2 cellular contexts compared by ENCODE assay signal in the genomic region with DNA sequence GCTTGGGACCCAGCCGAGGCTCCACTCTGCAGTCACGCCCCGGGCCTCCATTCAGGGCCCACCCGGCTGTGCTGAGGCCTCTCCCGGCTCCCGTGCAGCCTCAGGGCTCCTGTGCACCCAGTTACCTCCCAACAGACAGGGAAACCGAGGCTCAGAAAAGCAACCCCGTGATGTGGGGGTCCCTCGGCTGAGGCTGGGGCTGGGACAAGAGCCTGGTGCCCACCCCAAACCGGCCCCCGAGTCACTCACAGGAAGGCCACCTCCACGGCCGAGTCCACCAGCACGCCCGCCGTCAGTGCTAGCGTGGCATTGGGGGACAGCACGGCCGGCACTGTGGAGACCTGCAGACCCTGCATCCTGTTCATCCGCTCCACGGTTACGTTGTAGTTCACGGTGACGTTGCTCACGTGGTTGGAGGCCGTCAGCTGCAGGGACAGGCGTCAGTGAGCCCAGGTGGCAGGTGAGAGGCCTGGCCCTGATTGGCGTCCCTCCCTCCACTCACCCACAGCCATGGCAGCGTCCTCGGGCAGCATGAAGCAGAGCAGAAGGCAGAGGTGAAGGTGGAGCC. TPM values are rescaled to one million over a fixed set of nuclear protein-coding genes. Genes with fewer than 3 reads are reported as not detected.
"Had no signal": no experiment of that assay in that cellular context is flagged by ENCODE, and none has a peak within 500 bp of the region (broad histone marks: within the 10 kb centered on the region; RNA-seq: fewer than 3 reads in every experiment).

No MANE protein-coding gene starts in this region.

RNA-seq across cellular contexts. Expression of a gene that starts 35.8 kb away (rescaled TPM):
- total RNA-seq: thoracic aorta, tibial nerve had no signal
